ENCODE assay signal across 8 cellular contexts in genomic region chr4:80215449-80216052, GRCh38. TPM values are rescaled to one million over a fixed set of nuclear protein-coding genes. Genes with fewer than 3 reads are reported as not detected.
DNase-seq lines count a peak whose midpoint lies in the region; ATAC-seq and TF ChIP-seq lines count a peak whose summit lies in the region.

No MANE protein-coding gene starts in this region.

- H3K4me1 ChIP-seq in Peyer's patch, result no peaks in the 10 kb centered on the region
- H3K4me1 ChIP-seq in esophagus squamous epithelium, result no peaks in the 10 kb centered on the region
- H3K4me1 ChIP-seq in sigmoid colon, result peaks cover 0 to 7% (median 0%) of the 10 kb centered on the region in 4 donors

- DNase-seq in DMS53 (lab: John Stamatoyannopoulos, UW) (peak; percentile 57), Peyer's patch (no peak), esophagus squamous epithelium (lab: John Stamatoyannopoulos, UW) (no peak), sigmoid colon (no peak), 8988T (no peak)
- DNase-seq in activated CD4-positive, alpha-beta T cell treated with anti-CD3 and anti-CD28 coated beads, Interleukin-2, amount 50 U/mL, for 48 hours, result no peak

- WGBS in esophagus squamous epithelium, 2 donors, result 4 to 6% methylated on average over 5 of the region's 5 CpGs
- WGBS in sigmoid colon, 2 donors, result 2 to 10% methylated on average over 5 of the region's 5 CpGs

- H3K27me3 ChIP-seq in Peyer's patch (no peaks in the 10 kb centered on the region), esophagus squamous epithelium (peaks cover 0 to 34% (median 0%) of the 10 kb centered on the region in 4 donors), sigmoid colon (no peaks in the 10 kb centered on the region)

- H3K27ac ChIP-seq in Peyer's patch (no peak overlapping the region), esophagus squamous epithelium (no peak overlapping the region), sigmoid colon (no peak overlapping the region)

- intact Hi-C loops in esophagus squamous epithelium (cut with DNase I) (no loop called here), sigmoid colon (cut with DNase I) (loop anchor here (2.0 kb wide), 1 partner anchor 1263 kb away; no protein-coding TSS in a partner anchor)

- ATAC-seq in HG03095 (IDR thresholded peaks at IDR 0.05; ENCODE audit: unreplicated experiment) (peak; percentile 62), HG03460 (IDR thresholded peaks at IDR 0.05; ENCODE audit: unreplicated experiment) (no peak)

- H3K9me3 ChIP-seq in Peyer's patch, result no peaks in the 10 kb centered on the region
- H3K9me3 ChIP-seq in esophagus squamous epithelium, result no peaks in the 10 kb centered on the region
- H3K9me3 ChIP-seq in sigmoid colon, result no peaks in the 10 kb centered on the region

- TF ChIP-seq CTCF in Peyer's patch (IDR thresholded peaks at IDR 0.05) (peak; percentile 35 to 91 (median 71)), esophagus squamous epithelium (IDR thresholded peaks at IDR 0.05) (peak in 5 of 6 experiments; percentile 49 to 76 (median 74)), sigmoid colon (IDR thresholded peaks at IDR 0.05) (peak; percentile 23 to 70 (median 46))

- no peak for TF ChIP-seq EP300 in sigmoid colon (IDR thresholded peaks at IDR 0.05)

- no peak overlapping the region for H3K4me3 ChIP-seq in Peyer's patch
- no peak overlapping the region for H3K4me3 ChIP-seq in esophagus squamous epithelium
- peak overlapping the region in 1 of 4 donors; percentile 10 for H3K4me3 ChIP-seq in sigmoid colon

- TF ChIP-seq POLR2A in Peyer's patch (IDR thresholded peaks at IDR 0.05), result no peak
- TF ChIP-seq POLR2A in esophagus squamous epithelium (IDR thresholded peaks at IDR 0.05), result no peak
- no peak for TF ChIP-seq POLR2A in sigmoid colon (IDR thresholded peaks at IDR 0.05)

- no peaks in the 10 kb centered on the region for H3K36me3 ChIP-seq in Peyer's patch
- H3K36me3 ChIP-seq in esophagus squamous epithelium, result no peaks in the 10 kb centered on the region
- no peaks in the 10 kb centered on the region for H3K36me3 ChIP-seq in sigmoid colon

RNA-seq across cellular contexts. Expression of gene PRDM8, which starts 18.2 kb away (rescaled TPM):
- total RNA-seq in Peyer's patch (1 to 10 TPM in 2 of 4 donors, under 1 TPM in 2; 0.35 to 5.8 (median 3.3) TPM), esophagus squamous epithelium (1 to 10 TPM in 2 of 4 donors, under 1 TPM in 2; 0.11 to 6.1 (median 1.2) TPM), sigmoid colon (10 to 100 TPM; 14.3 to 17.4 (median 15.6) TPM)
- 1 to 10 TPM in 2 of 3 donors, not detected in 1; 1.2 to 2.8 TPM for polyA plus RNA-seq in sigmoid colon

RNA-seq across cellular contexts. Expression of gene FGF5, which starts 50.9 kb away (rescaled TPM):
- total RNA-seq in Peyer's patch (not detected), esophagus squamous epithelium (not detected), sigmoid colon (1 to 10 TPM in 3 of 4 donors, under 1 TPM in 1; 0.33 to 6.2 (median 1.1) TPM)
- under 1 TPM in 1 of 3 donors, not detected in 2; 0.03 TPM for polyA plus RNA-seq in sigmoid colon
